ENCODE assay signal across 28 cellular contexts in the genomic region with DNA sequence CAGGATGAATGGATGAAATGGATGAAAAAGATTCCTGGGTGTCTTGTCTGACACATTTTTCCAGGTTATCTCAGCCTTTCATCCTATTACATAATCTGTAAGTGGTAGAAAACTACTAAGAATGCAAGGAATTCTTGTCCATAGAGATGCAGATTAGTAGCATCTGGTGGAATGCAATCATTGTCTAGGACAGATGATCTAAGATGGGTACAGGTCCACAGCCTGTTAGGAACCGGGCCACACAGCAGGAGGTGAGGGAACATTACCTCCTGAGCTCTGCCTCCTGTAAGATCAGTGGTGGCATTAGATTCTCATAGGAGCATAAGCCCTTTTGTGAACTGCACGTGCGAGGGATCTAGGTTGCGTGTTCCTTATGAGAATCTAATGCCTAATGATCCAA.
"Had no signal": no experiment of that assay in that cellular context is flagged by ENCODE, and none has a peak within 500 bp of the region (broad histone marks: within the 10 kb centered on the region; RNA-seq: fewer than 3 reads in every experiment).

No MANE protein-coding gene starts in this region.

- H3K9me3 ChIP-seq: gastroesophageal sphincter, heart right ventricle, left lung, prostate gland, right atrium auricular region, testis, upper lobe of right lung had no signal

- H3K9me3 Mint-ChIP-seq: nephron had no signal

- H3K36me3 Mint-ChIP-seq: stimulated activated memory B cell treated with anti-CD40 and anti-IgM and Interleukin-4, amounts not matched to agents 10 μg/mL and 1 μg/mL and 100 μg/mL, for 72 hours had no signal

- H3K4me1 Mint-ChIP-seq: nephron; stimulated activated memory B cell treated with anti-CD40 and anti-IgM and Interleukin-4, amounts not matched to agents 10 μg/mL and 1 μg/mL and 100 μg/mL, for 72 hours had no signal

- H3K27me3 Mint-ChIP-seq: naive thymus-derived CD4-positive, alpha-beta T cell; stimulated activated memory B cell treated with anti-CD40 and anti-IgM and Interleukin-4, amounts not matched to agents 10 μg/mL and 1 μg/mL and 100 μg/mL, for 72 hours had no signal

- H3K4me3 Mint-ChIP-seq: naive thymus-derived CD4-positive, alpha-beta T cell; nephron; stimulated activated memory B cell treated with anti-CD40 and anti-IgM and Interleukin-4, amounts not matched to agents 10 μg/mL and 1 μg/mL and 100 μg/mL, for 72 hours had no signal

- H3K36me3 ChIP-seq: gastroesophageal sphincter, heart right ventricle, left lung, prostate gland, right atrium auricular region, tibial nerve, upper lobe of right lung had no signal

- H3K27ac ChIP-seq: coronary artery, epithelial cell of prostate, foreskin keratinocyte, gastroesophageal sphincter, heart right ventricle, left lung, prostate gland, right atrium auricular region, testis, tibial nerve, upper lobe of right lung had no signal

- H3K4me3 ChIP-seq: coronary artery, gastroesophageal sphincter, heart right ventricle, left lung, prostate gland, right atrium auricular region, testis, tibial nerve, upper lobe of right lung had no signal

- H3K4me1 ChIP-seq: foreskin keratinocyte, gastroesophageal sphincter, heart right ventricle, left lung, prostate gland, right atrium auricular region, testis, tibial nerve, upper lobe of right lung had no signal

- ATAC-seq: esophagus mucosa; foreskin keratinocyte; gastroesophageal sphincter; heart right ventricle; left cardiac atrium; left lung; naive thymus-derived CD4-positive, alpha-beta T cell; sciatic nerve; stimulated activated memory B cell treated with anti-CD40 and anti-IgM and Interleukin-4, amounts not matched to agents 10 μg/mL and 1 μg/mL and 100 μg/mL, for 72 hours; stimulated activated naive CD8-positive, alpha-beta T cell treated with anti-CD3 and anti-CD28 coated beads, Interleukin-15, Interleukin-2, amounts not matched to agents 100 U/mL and 50 U/mL, for 24 hours; upper lobe of right lung had no signal

- H3K27ac Mint-ChIP-seq: naive thymus-derived CD4-positive, alpha-beta T cell; nephron; stimulated activated memory B cell treated with anti-CD40 and anti-IgM and Interleukin-4, amounts not matched to agents 10 μg/mL and 1 μg/mL and 100 μg/mL, for 72 hours had no signal

- FAIRE-seq: islet of Langerhans had no signal

- H3K27me3 ChIP-seq: foreskin keratinocyte, gastroesophageal sphincter, left lung, right atrium auricular region, testis, tibial nerve, upper lobe of right lung had no signal

- DNase-seq: dermis blood vessel endothelial cell; foreskin keratinocyte; glutamatergic neuron; heart right ventricle; hippocampal formation; left cardiac atrium; left lung; mesenchymal stem cell; midbrain; naive thymus-derived CD4-positive, alpha-beta T cell; nucleus accumbens; stimulated activated CD4-positive, alpha-beta T cell treated with anti-CD3 and anti-CD28 coated beads, Interleukin-2, amount 100 ng/mL, for 24 hours; stimulated activated CD4-positive, alpha-beta T cell treated with anti-CD3 and anti-CD28 coated beads, Interleukin-4, amount 100 ng/mL, for 4 hours; stimulated activated naive CD8-positive, alpha-beta T cell treated with anti-CD3 and anti-CD28 coated beads, Interleukin-15, Interleukin-2, amounts not matched to agents 100 U/mL and 50 U/mL, for 24 hours; substantia nigra; testis; upper lobe of right lung had no signal
